Comparison of ENCODE assay signal across 21 cellular contexts in the genomic region with DNA sequence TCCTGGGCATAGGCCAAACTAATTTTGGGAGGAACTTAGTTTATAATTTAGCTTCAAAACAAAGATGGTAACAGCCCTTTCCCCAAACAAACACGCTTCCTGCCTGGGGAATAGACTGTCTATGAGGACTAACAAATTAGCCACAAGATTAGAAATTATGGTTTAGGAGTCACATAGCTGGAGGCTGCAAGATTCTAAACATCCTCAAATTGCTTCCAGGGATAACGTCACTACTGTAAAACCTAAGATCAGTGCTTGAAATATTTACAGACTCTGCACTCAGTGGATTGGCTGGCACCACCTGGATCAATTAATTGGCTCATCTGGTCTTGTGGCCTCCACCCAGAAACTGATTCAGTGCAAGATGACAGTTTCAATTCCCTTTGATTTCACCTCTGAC.
"Had no signal": no experiment of that assay in that cellular context is flagged by ENCODE, and none has a peak within 500 bp of the region (broad histone marks: within the 10 kb centered on the region; RNA-seq: fewer than 3 reads in every experiment).

No MANE protein-coding gene starts in this region.

- DNase-seq: cortex of kidney; effector memory CD8-positive, alpha-beta T cell; erythroblast; esophagus squamous epithelium; foreskin fibroblast; gastrocnemius medialis; heart left ventricle; kidney; mucosa of descending colon; naive thymus-derived CD4-positive, alpha-beta T cell; stimulated activated CD4-positive, alpha-beta T cell treated with anti-CD3 and anti-CD28 coated beads, Interleukin-12 subunit alpha, Interleukin-12 subunit beta, amount 100 ng/mL, for 4 hours; stimulated activated CD4-positive, alpha-beta T cell treated with anti-CD3 and anti-CD28 coated beads, Interleukin-1b, Interleukin-23, amount 100 ng/mL, for 48 hours; stimulated activated CD4-positive, alpha-beta T cell treated with anti-CD3 and anti-CD28 coated beads, Interleukin-4, amount 100 ng/mL, for 1 hour; stimulated activated naive CD8-positive, alpha-beta T cell treated with anti-CD3 and anti-CD28 coated beads, Interleukin-15, Interleukin-2, amounts not matched to agents 100 U/mL and 50 U/mL, for 24 hours; substantia nigra; testis; tibial artery had no signal

- ATAC-seq: effector memory CD8-positive, alpha-beta T cell; gastrocnemius medialis; heart left ventricle; left lobe of liver; mucosa of descending colon; naive thymus-derived CD4-positive, alpha-beta T cell; sciatic nerve; stimulated activated effector memory CD8-positive, alpha-beta T cell treated with anti-CD3 and anti-CD28 coated beads, Interleukin-12 subunit alpha, Interleukin-12 subunit beta, amount 100 ng/mL, for 72 hours; stimulated activated naive CD8-positive, alpha-beta T cell treated with anti-CD3 and anti-CD28 coated beads, Interleukin-15, Interleukin-2, amounts not matched to agents 100 U/mL and 50 U/mL, for 24 hours had no signal

- FAIRE-seq: endometrium, kidney had no signal
